9 cellular contexts compared by ENCODE assay signal in the genomic region with DNA sequence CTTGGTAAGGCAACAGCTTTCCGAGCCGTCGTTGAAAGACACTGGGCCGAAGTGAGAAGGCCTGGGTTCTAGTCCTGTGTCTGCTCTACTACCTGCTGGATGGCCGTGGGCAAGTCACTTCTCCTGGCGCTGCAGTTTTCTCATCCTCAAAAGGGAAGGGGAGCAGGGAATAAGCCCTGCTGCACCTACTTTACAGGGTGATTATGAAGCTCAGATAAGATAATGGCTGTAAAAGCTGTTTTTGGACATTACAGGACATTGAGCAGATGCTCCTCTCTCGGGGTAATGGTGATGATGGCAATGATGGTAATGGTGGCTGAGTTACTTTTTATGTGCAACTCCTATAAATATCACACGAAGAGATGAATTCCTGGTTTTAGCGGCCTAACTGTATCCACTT.
"Had no signal": no experiment of that assay in that cellular context is flagged by ENCODE, and none has a peak within 500 bp of the region (broad histone marks: within the 10 kb centered on the region; RNA-seq: fewer than 3 reads in every experiment).

No MANE protein-coding gene starts in this region.

- H3K27ac ChIP-seq: GM23248 had no signal

- H3K9ac ChIP-seq: GM23248 had no signal

- ATAC-seq: GM23338, HCT116 had no signal

- H3K4me1 ChIP-seq: HAP-1 had no signal

- DNase-seq: GM23248, GOT3, H7, H9, HCEC 1CT, HFFc6 had no signal

- H3K4me3 ChIP-seq: GM23248, GM23338, HAP-1 had no signal

- H3K9me3 ChIP-seq: HAP-1 had no signal

- H2AFZ ChIP-seq: GM23248, GM23338 had no signal

- H3K4me2 ChIP-seq: GM23338 had no signal

- H3K36me3 ChIP-seq: HAP-1 had no signal
